8 cellular contexts compared by ENCODE assay signal in genomic region chr14:28751467-28752058, GRCh38. TPM values are rescaled to one million over a fixed set of nuclear protein-coding genes. Genes with fewer than 3 reads are reported as not detected.
DNase-seq lines count a peak whose midpoint lies in the region; ATAC-seq and TF ChIP-seq lines count a peak whose summit lies in the region.

No MANE protein-coding gene starts in this region.

- H3K9me3 Mint-ChIP-seq in Caco-2 (ENCODE audit: unreplicated experiment) (peaks cover 11% of the 10 kb centered on the region), neural crest cell (peaks cover 2% of the 10 kb centered on the region)

- POLR2A ChIA-PET in Caco-2 (lab: Charles Lee): no interaction called here

- no peaks in the 10 kb centered on the region for H3K36me3 ChIP-seq in Caco-2 (ENCODE audit: control insufficient read depth, insufficient read depth, low read length)
- H3K36me3 ChIP-seq in colonic mucosa: no peaks in the 10 kb centered on the region

- H3K27ac ChIP-seq in colonic mucosa: no peak overlapping the region

- DNase-seq in Caco-2: peak; percentile 49 to 55
- peak; percentile 73 for DNase-seq in NCI-H774 (lab: John Stamatoyannopoulos, UW)
- peak; percentile 33 for DNase-seq in colonic mucosa
- DNase-seq in neural crest cell (ENCODE audit: low read depth, low spot score): peak; percentile 60
- DNase-seq in cortex of kidney (lab: John Stamatoyannopoulos, UW): no peak
- DNase-seq in HuH-7.5 (ENCODE audit: low spot score): no peak

- no peak overlapping the region for H3K4me3 ChIP-seq in Caco-2 (ENCODE audit: low read depth, low read length)
- no peak overlapping the region for H3K4me3 ChIP-seq in colonic mucosa

- no peaks in the 10 kb centered on the region for H3K4me1 ChIP-seq in Caco-2
- H3K4me1 ChIP-seq in colonic mucosa: no peaks in the 10 kb centered on the region

- no peak overlapping the region for H3K4me3 Mint-ChIP-seq in Caco-2 (ENCODE audit: unreplicated experiment)
- H3K4me3 Mint-ChIP-seq in neural crest cell: no peak overlapping the region

- H3K27me3 Mint-ChIP-seq in Caco-2 (ENCODE audit: insufficient read depth, unreplicated experiment) (peaks cover 14% of the 10 kb centered on the region), neural crest cell (ENCODE audit: low read depth) (peaks cover 63% of the 10 kb centered on the region)

- BruUV-seq in Caco-2 (replicated peaks; lab: Mats Ljungman, UMichigan): no TSS peak

- H3K9me3 ChIP-seq in Caco-2 (no peaks in the 10 kb centered on the region), colonic mucosa (no peaks in the 10 kb centered on the region)

- TF ChIP-seq CTCF in Caco-2 (IDR thresholded peaks at IDR 0.05; ENCODE audit: insufficient read depth in 1 of 2, low read depth in 1 of 2, low read length in 1 of 2, severe bottlenecking in 1 of 2, unreplicated experiment in 1 of 2): peak; percentile 57 to 74
- TF ChIP-seq CTCF in colonic mucosa (IDR thresholded peaks at IDR 0.05): peak; percentile 31
- peak; percentile 78 for TF ChIP-seq CTCF in neural crest cell (conservative IDR thresholded peaks at IDR 0.05)

- CTCF ChIA-PET in Caco-2 (lab: Charles Lee): interaction anchor here (1.0 to 1.3 kb wide), 3 partner anchors 12 to 1519 kb away, joined by 3 to 4 read pairs (median 3); no protein-coding TSS in a partner anchor

- ATAC-seq in GM18867 (IDR thresholded peaks at IDR 0.05; ENCODE audit: unreplicated experiment) (peak; percentile 87), HG03439 (IDR thresholded peaks at IDR 0.05; ENCODE audit: unreplicated experiment) (peak; percentile 85)

- intact Hi-C loops in Caco-2 (cut with micrococcal nuclease; ENCODE audit: unreplicated experiment) (loop anchor here (1.0 to 10.0 kb wide), 4 partner anchors 263 to 1691 kb away; no protein-coding TSS in a partner anchor), colonic mucosa (cut with DNase I) (loop anchor here (5.0 kb wide), 1 partner anchor 786 kb away; no protein-coding TSS in a partner anchor)

- H3K27me3 ChIP-seq in Caco-2 (replicated peaks; ENCODE audit: control insufficient read depth, insufficient read depth, low read length) (no peaks in the 10 kb centered on the region), colonic mucosa (peaks cover 6% of the 10 kb centered on the region)

- H3K36me3 Mint-ChIP-seq in Caco-2 (ENCODE audit: insufficient read depth, unreplicated experiment) (no peaks in the 10 kb centered on the region), neural crest cell (ENCODE audit: low read depth) (no peaks in the 10 kb centered on the region)

- H3K27ac Mint-ChIP-seq in Caco-2 (ENCODE audit: unreplicated experiment): no peak overlapping the region
- no peak overlapping the region for H3K27ac Mint-ChIP-seq in neural crest cell (ENCODE audit: unreplicated experiment)

- H3K9ac ChIP-seq in colonic mucosa (ENCODE audit: low read depth in 2 of 2, low read length in 2 of 2): no peak overlapping the region

- H3K4me1 Mint-ChIP-seq in Caco-2 (ENCODE audit: low read depth, unreplicated experiment): no peaks in the 10 kb centered on the region
- H3K4me1 Mint-ChIP-seq in neural crest cell: no peaks in the 10 kb centered on the region

RNA-seq across cellular contexts. Expression of gene FOXG1, which starts 15.0 kb away (rescaled TPM):
- total RNA-seq in Caco-2 (2022): not detected in 2 replicates
- total RNA-seq in colonic mucosa: not detected
- total RNA-seq in neural crest cell: 0.07 TPM in 1 of 2 replicates, not detected in the other

Comparison
In these comparisons a context has a peak if more than half of its experiments do, and no peak if none do; other contexts are left out.
1. DNase-seq: peak in Caco-2 (2 of 2), NCI-H774 (single experiment), colonic mucosa (single experiment) and neural crest cell (single experiment); none in cortex of kidney (single experiment) and HuH-7.5 (single experiment).
2. Peak in every context shown above with its lines, with median percentiles within 50 percentile points of each other: CTCF ChIP-seq.